ENCODE assay signal across 8 cellular contexts in genomic region chr17:58352843-58353719, GRCh38. TPM values are rescaled to one million over a fixed set of nuclear protein-coding genes. Genes with fewer than 3 reads are reported as not detected.
DNase-seq lines count a peak whose midpoint lies in the region; ATAC-seq and TF ChIP-seq lines count a peak whose summit lies in the region.

No MANE protein-coding gene starts in this region.

- H3K27me3 Mint-ChIP-seq in Calu3 (ENCODE audit: unreplicated experiment) (no peaks in the 10 kb centered on the region), activated B cell treated with CpG ODN at 0.5 μM for 24 hours (no peaks in the 10 kb centered on the region)
- H3K27me3 Mint-ChIP-seq in naive thymus-derived CD4-positive, alpha-beta T cell, result no peaks in the 10 kb centered on the region

- CTCF ChIA-PET in Calu3 (lab: Charles Lee), result interaction anchor here (2.3 to 3.0 kb wide), 2 partner anchors 10 to 64 kb away, joined by 8 to 36 read pairs; partner anchors contain the start of gene RNF43
- CTCF ChIA-PET in activated B cell treated with CpG ODN at 0.5 μM for 24 hours (lab: Charles Lee), result interaction anchor here (1.1 to 3.1 kb wide), 7 partner anchors 9 to 161 kb away, joined by 4 to 42 read pairs (median 7); partner anchors contain the start of genes MTMR4 and RNF43
- CTCF ChIA-PET in naive thymus-derived CD4-positive, alpha-beta T cell (lab: Charles Lee), result interaction anchor here (0.9 to 3.0 kb wide), 6 partner anchors 8 to 49 kb away, joined by 3 to 24 read pairs (median 4); no protein-coding TSS in a partner anchor

- H3K27ac ChIP-seq in HUES64 (ENCODE audit: low read depth, low read length) (peak overlapping the region; percentile 87), esophagus (ENCODE audit: low read depth in 2 of 2, low read length in 1 of 2) (peak overlapping the region; percentile 85 to 96)
- peak overlapping the region; percentile 85 for H3K27ac ChIP-seq in naive thymus-derived CD4-positive, alpha-beta T cell (ENCODE audit: low read depth, low read length)

- H3K4me3 Mint-ChIP-seq in Calu3 (ENCODE audit: low read depth, unreplicated experiment), result peak overlapping the region; percentile 99
- H3K4me3 Mint-ChIP-seq in activated B cell treated with CpG ODN at 0.5 μM for 24 hours, result peak overlapping the region; percentile 100
- H3K4me3 Mint-ChIP-seq in naive thymus-derived CD4-positive, alpha-beta T cell, result peak overlapping the region; percentile 97 to 100 (median 99)

- WGBS in HUES64, result 11% methylated on average over 15 of the region's 17 CpGs
- 12% methylated on average over 17 of the region's 17 CpGs for WGBS in esophagus, 2 donors

- no peaks in the 10 kb centered on the region for H3K9me3 ChIP-seq in HUES64 (ENCODE audit: insufficient read depth, low read depth, low read length)
- H3K9me3 ChIP-seq in esophagus (ENCODE audit: control insufficient read depth in 2 of 2, insufficient read depth in 1 of 2, low read depth in 1 of 2, low read length in 1 of 2), result no peaks in the 10 kb centered on the region
- H3K9me3 ChIP-seq in naive thymus-derived CD4-positive, alpha-beta T cell (ENCODE audit: control insufficient read depth in 2 of 3, low read length in 3 of 3), result no peaks in the 10 kb centered on the region

- H3K9me3 Mint-ChIP-seq in Calu3 (ENCODE audit: low read depth, unreplicated experiment) (no peaks in the 10 kb centered on the region), activated B cell treated with CpG ODN at 0.5 μM for 24 hours (no peaks in the 10 kb centered on the region)
- peaks cover 0 to 4% (median 0%) of the 10 kb centered on the region in 11 donors for H3K9me3 Mint-ChIP-seq in naive thymus-derived CD4-positive, alpha-beta T cell

- peaks cover 29% of the 10 kb centered on the region for H3K36me3 Mint-ChIP-seq in Calu3 (ENCODE audit: insufficient read depth, unreplicated experiment)
- peaks cover 35% of the 10 kb centered on the region for H3K36me3 Mint-ChIP-seq in activated B cell treated with CpG ODN at 0.5 μM for 24 hours (ENCODE audit: low read depth)
- H3K36me3 Mint-ChIP-seq in naive thymus-derived CD4-positive, alpha-beta T cell, result peaks cover 11 to 42% (median 23%) of the 10 kb centered on the region in 5 donors

- peak overlapping the region; percentile 94 for H3K9ac ChIP-seq in HUES64 (ENCODE audit: low read depth, low read length)

- H3K4me1 ChIP-seq in HUES64 (ENCODE audit: insufficient read depth, low read length) (peaks cover 13% of the 10 kb centered on the region; the same call in 1 of the 2 replicates), esophagus (ENCODE audit: control insufficient read depth in 2 of 2, insufficient read depth in 2 of 2, low read length in 1 of 2) (peaks cover 0 to 5% of the 10 kb centered on the region in 2 donors)
- peaks cover 16 to 28% of the 10 kb centered on the region in 2 donors for H3K4me1 ChIP-seq in naive thymus-derived CD4-positive, alpha-beta T cell (ENCODE audit: control insufficient read depth in 2 of 2, insufficient read depth in 2 of 2, low read length in 2 of 2)

- TF ChIP-seq CTCF in Calu3 (IDR thresholded peaks at IDR 0.05; ENCODE audit: unreplicated experiment), result no peak
- no peak for TF ChIP-seq CTCF in activated B cell treated with CpG ODN at 0.5 μM for 24 hours (IDR thresholded peaks at IDR 0.05)

- H3K27ac Mint-ChIP-seq in Calu3 (ENCODE audit: unreplicated experiment) (peak overlapping the region; percentile 67), activated B cell treated with CpG ODN at 0.5 μM for 24 hours (peak overlapping the region; percentile 97)
- H3K27ac Mint-ChIP-seq in naive thymus-derived CD4-positive, alpha-beta T cell, result peak overlapping the region; percentile 89 to 99 (median 97)

- intact Hi-C loops in Calu3 (cut with micrococcal nuclease; ENCODE audit: unreplicated experiment) (loop anchor here (2.0 to 5.0 kb wide), 2 partner anchors 39 to 64 kb away; partner anchors contain the start of gene RNF43), activated B cell treated with CpG ODN at 0.5 μM for 24 hours (cut with micrococcal nuclease) (loop anchor here (1.0 to 2.0 kb wide), 8 partner anchors 9 to 165 kb away; partner anchors contain the start of genes MTMR4 and RNF43)
- intact Hi-C loops in naive thymus-derived CD4-positive, alpha-beta T cell (cut with micrococcal nuclease), result loop anchor here (1.0 to 2.0 kb wide), 13 partner anchors 9 to 346 kb away; partner anchors contain the start of genes MKS1 (in 1 of the 2), MTMR4 (in 1 of the 2), RNF43 (in 1 of the 2) and SRSF1 (in 1 of the 2)

- peak; percentile 31 for ATAC-seq in activated B cell treated with CpG ODN at 0.5 μM for 24 hours (ENCODE audit: low read depth)
- ATAC-seq in naive thymus-derived CD4-positive, alpha-beta T cell, result no peak
- no peak for ATAC-seq in GM19397 (IDR thresholded peaks at IDR 0.05; ENCODE audit: unreplicated experiment)
- no peak for ATAC-seq in HG03280 (IDR thresholded peaks at IDR 0.05; ENCODE audit: unreplicated experiment)

- H3K27me3 ChIP-seq in HUES64 (ENCODE audit: insufficient read depth, low read length), result no peaks in the 10 kb centered on the region
- H3K27me3 ChIP-seq in esophagus (ENCODE audit: control insufficient read depth in 1 of 2, insufficient read depth in 2 of 2, low read length in 2 of 2), result no peaks in the 10 kb centered on the region
- H3K27me3 ChIP-seq in naive thymus-derived CD4-positive, alpha-beta T cell (ENCODE audit: control insufficient read depth in 2 of 2, insufficient read depth in 2 of 2, low read length in 2 of 2), result no peaks in the 10 kb centered on the region

- H3K4me3 ChIP-seq in HUES64 (ENCODE audit: low read length) (peak overlapping the region; percentile 97), esophagus (ENCODE audit: low read depth in 1 of 2, low read length in 2 of 2) (peak overlapping the region; percentile 82 to 89)
- H3K4me3 ChIP-seq in naive thymus-derived CD4-positive, alpha-beta T cell (ENCODE audit: low read length), result peak overlapping the region; percentile 95

- H3K4me1 Mint-ChIP-seq in Calu3 (ENCODE audit: low read depth, unreplicated experiment) (peaks cover 8% of the 10 kb centered on the region), activated B cell treated with CpG ODN at 0.5 μM for 24 hours (peaks cover 42% of the 10 kb centered on the region)
- H3K4me1 Mint-ChIP-seq in naive thymus-derived CD4-positive, alpha-beta T cell, result peaks cover 38 to 65% (median 58%) of the 10 kb centered on the region in 7 donors

- peaks cover 20% of the 10 kb centered on the region for H3K36me3 ChIP-seq in HUES64 (ENCODE audit: insufficient read depth, low read length)
- peaks cover 3 to 10% of the 10 kb centered on the region in 2 donors for H3K36me3 ChIP-seq in esophagus (ENCODE audit: control insufficient read depth in 2 of 2, insufficient read depth in 2 of 2, low read length in 1 of 2)
- peaks cover 12 to 22% (median 18%) of the 10 kb centered on the region in 3 experiments for H3K36me3 ChIP-seq in naive thymus-derived CD4-positive, alpha-beta T cell (ENCODE audit: control insufficient read depth in 2 of 3, insufficient read depth in 3 of 3, low read length in 3 of 3)

- no peak for DNase-seq in Calu3
- DNase-seq in activated B cell treated with CpG ODN at 0.5 μM for 24 hours, result peak; percentile 30
- DNase-seq in naive thymus-derived CD4-positive, alpha-beta T cell, result peak in 2 of 9 donors; percentile 21 to 27
- no peak for DNase-seq in DMS79 (lab: John Stamatoyannopoulos, UW)

- TSS peak; percentile 91 for BruUV-seq in Calu3 (replicated peaks; lab: Mats Ljungman, UMichigan)

- POLR2A ChIA-PET in activated B cell treated with CpG ODN at 0.5 μM for 24 hours (lab: Charles Lee), result interaction anchor here (0.7 to 8.6 kb wide), 14 partner anchors 9 to 279 kb away, joined by 3 to 859 read pairs (median 10); partner anchors contain the start of genes MKS1, RNF43 and TSPOAP1
- POLR2A ChIA-PET in naive thymus-derived CD4-positive, alpha-beta T cell (lab: Charles Lee), result interaction anchor here (1.1 to 16.4 kb wide), 17 partner anchors 10 to 278 kb away, joined by 3 to 521 read pairs (median 7); partner anchors contain the start of genes RNF43 and TSPOAP1

RNA-seq across cellular contexts. Expression of gene SUPT4H1, which starts 1.1 kb away (rescaled TPM):
- total RNA-seq in Calu3 (2022), result 40.3 and 46.7 TPM in 2 replicates
- 73.2 TPM for polyA plus RNA-seq in HUES64 (2013, experiment 1 of 2)
- 79.8 TPM for polyA plus RNA-seq in HUES64 (2013, experiment 2 of 2)
- total RNA-seq in activated B cell treated with CpG ODN at 0.5 μM for 24 hours, result 90.2 and 100 TPM in 2 replicates
- polyA plus RNA-seq in esophagus, result 10 to 100 TPM; 39.9 to 80.8 TPM
- 10 to 100 TPM; 36.0 to 75.6 (median 62.3) TPM for total RNA-seq in naive thymus-derived CD4-positive, alpha-beta T cell
- polyA plus RNA-seq in naive thymus-derived CD4-positive, alpha-beta T cell, result 10 to 100 TPM; 69.4 to 91.7 TPM

RNA-seq across cellular contexts. Expression of gene TSPOAP1, which starts 24.5 kb away (rescaled TPM):
- total RNA-seq in Calu3 (2022) (not detected in 2 replicates), activated B cell treated with CpG ODN at 0.5 μM for 24 hours (16.7 and 22.5 TPM in 2 replicates)
- polyA plus RNA-seq in HUES64 (2013, experiment 1 of 2), result 9.3 TPM
- 12.2 TPM for polyA plus RNA-seq in HUES64 (2013, experiment 2 of 2)
- 10 to 100 TPM in 1 of 2 donors, 1 to 10 TPM in 1; 7.3 to 14.9 TPM for polyA plus RNA-seq in esophagus
- total RNA-seq in naive thymus-derived CD4-positive, alpha-beta T cell, result 10 to 100 TPM; 11.2 to 62.5 (median 20.5) TPM
- 1 to 10 TPM in 1 of 2 donors, under 1 TPM in 1; 0.20 to 1.5 TPM for polyA plus RNA-seq in naive thymus-derived CD4-positive, alpha-beta T cell

Comparison
In these comparisons a context has a peak if more than half of its experiments do, and no peak if none do; other contexts are left out.
1. RNA of gene TSPOAP1, which starts 24.5 kb away (total RNA-seq): 16.7 to 22.5 TPM in activated B cell treated with CpG ODN at 0.5 μM for 24 hours and 11.2 to 62.5 TPM in naive thymus-derived CD4-positive, alpha-beta T cell; not detected in Calu3; every median in the first group is over 10 times any median in the second.
2. Peak in every context shown above with its lines, with median percentiles within 50 percentile points of each other: H3K27ac Mint-ChIP-seq, H3K4me3 Mint-ChIP-seq, H3K27ac ChIP-seq and H3K4me3 ChIP-seq.